ENCODE assay signal across 8 cellular contexts in the genomic region with DNA sequence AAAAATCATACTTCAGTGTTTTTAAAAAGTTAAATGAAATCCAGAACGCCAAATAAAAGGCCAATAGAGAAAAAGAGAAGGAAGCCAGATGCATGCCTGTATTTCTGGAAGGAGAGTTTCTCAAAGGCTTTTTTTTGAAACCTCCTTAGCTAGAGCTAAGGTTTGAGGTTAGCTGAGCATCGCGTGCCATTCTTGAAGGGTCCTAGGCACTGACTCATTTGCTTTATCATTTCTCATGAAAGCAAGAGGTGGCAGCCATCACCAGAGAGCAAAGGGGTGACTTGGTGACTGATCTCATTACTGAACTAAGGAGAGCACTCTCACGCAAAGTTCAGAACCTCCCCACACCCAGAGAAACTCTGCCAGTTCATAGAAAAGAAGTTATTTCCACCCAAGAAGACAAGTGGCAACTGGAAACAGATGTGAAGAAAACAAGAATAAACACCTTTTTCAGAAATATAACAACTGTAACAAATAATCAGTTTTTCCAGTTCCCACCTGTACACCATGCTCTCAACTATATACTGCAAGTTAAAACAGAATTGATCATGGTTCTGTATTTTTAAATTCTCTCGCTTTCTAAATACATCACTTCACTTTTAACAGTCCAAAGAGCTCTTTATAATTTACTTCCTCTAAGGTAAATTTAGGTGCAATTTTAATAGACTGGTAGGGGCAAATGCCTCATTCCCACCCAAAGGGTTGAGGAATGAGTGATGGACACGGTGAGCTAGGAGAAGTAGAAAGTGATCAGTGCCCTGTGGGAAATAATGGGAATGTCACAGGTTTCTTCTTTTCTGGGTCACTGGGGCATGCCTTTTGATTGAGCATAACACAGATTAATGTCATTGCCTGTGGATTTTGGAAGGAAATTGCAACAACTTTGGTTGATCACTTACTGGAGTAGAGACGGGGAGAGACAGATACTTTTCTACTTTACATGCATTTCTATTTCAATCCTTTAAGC.
DNase-seq lines count a peak whose midpoint lies in the region; ATAC-seq lines count a peak whose summit lies in the region.

No MANE protein-coding gene starts in this region.

- peak; percentile 76 for ATAC-seq in HG03457 (IDR thresholded peaks at IDR 0.05; ENCODE audit: unreplicated experiment)

- DNase-seq in NOMO-1 (lab: John Stamatoyannopoulos, UW; ENCODE audit: unreplicated experiment in 2 of 2) (peak; percentile 27 to 45), NOMO-1 treated with dmso at 0.1 percent for 144 hours (lab: John Stamatoyannopoulos, UW; ENCODE audit: unreplicated experiment) (no peak), activated T-cell treated with anti-CD3 and anti-CD28 coated beads for 1 hour (ENCODE audit: low read depth) (peak; percentile 28), OCI-M1 (lab: John Stamatoyannopoulos, UW) (no peak), NCI-H345 (lab: John Stamatoyannopoulos, UW) (no peak), RPMI8226 (no peak)
- DNase-seq in stimulated activated CD4-positive, alpha-beta T cell treated with anti-CD3 and anti-CD28 coated beads, Interleukin-1b, Interleukin-23, amount 100 ng/mL, for 4 hours (ENCODE audit: low read depth in 2 of 2): peak; percentile 39 to 54

Comparison
In these comparisons a context has a peak if more than half of its experiments do, and no peak if none do; other contexts are left out.
1. DNase-seq: peak in NOMO-1 (2 of 2), activated T-cell treated with anti-CD3 and anti-CD28 coated beads for 1 hour (single experiment) and stimulated activated CD4-positive, alpha-beta T cell treated with anti-CD3 and anti-CD28 coated beads, Interleukin-1b, Interleukin-23, amount 100 ng/mL, for 4 hours (2 of 2); none in NOMO-1 treated with dmso at 0.1 percent for 144 hours (single experiment), OCI-M1 (single experiment), NCI-H345 (single experiment) and RPMI8226 (single experiment).